ENCODE assay signal across 16 cellular contexts in genomic region chr14:49677643-49678042, GRCh38. TPM values are rescaled to one million over a fixed set of nuclear protein-coding genes. Genes with fewer than 3 reads are reported as not detected.
A peak's percentile ranks its signal among the peaks of the same experiment; 100 is the strongest.
DNase-seq lines count a peak whose midpoint lies in the region; ATAC-seq and TF ChIP-seq lines count a peak whose summit lies in the region.
"Had no signal": no experiment of that assay in that cellular context is flagged by ENCODE, and none has a peak within 500 bp of the region (broad histone marks: within the 10 kb centered on the region; RNA-seq: fewer than 3 reads in every experiment).

No MANE protein-coding gene starts in this region.

- no peak overlapping the region for H3K9ac ChIP-seq in SK-N-SH

- no peak overlapping the region for H3K4me3 Mint-ChIP-seq in activated CD4-positive, alpha-beta T cell treated with anti-CD3 and anti-CD28 coated beads for 36 hours
- no peak overlapping the region for H3K4me3 Mint-ChIP-seq in stimulated activated naive CD8-positive, alpha-beta T cell treated with anti-CD3 and anti-CD28 coated beads, Interleukin-15, amount 100 ng/mL, for 72 hours
- H3K4me3 Mint-ChIP-seq: activated CD8-positive, alpha-beta T cell treated with anti-CD3 and anti-CD28 coated beads, Interleukin-2, amount 10 ng/mL, durations not matched to agents 7 days and 5 days; central memory CD8-positive, alpha-beta T cell; nephron progenitor cell had no signal

- peaks cover 72% of the 10 kb centered on the region for H3K36me3 Mint-ChIP-seq in activated CD4-positive, alpha-beta T cell treated with anti-CD3 and anti-CD28 coated beads for 36 hours (ENCODE audit: low read depth)

- intact Hi-C loops in activated CD4-positive, alpha-beta T cell treated with anti-CD3 and anti-CD28 coated beads for 36 hours (cut with DNase I, micrococcal nuclease): no loop called here
- intact Hi-C loops in vagina (cut with DNase I): no loop called here

- H2AFZ ChIP-seq in SK-N-SH (ENCODE audit: low read depth): no peak overlapping the region

- peaks cover 3% of the 10 kb centered on the region for H3F3A ChIP-seq in SK-N-SH (replicated peaks; ENCODE audit: insufficient read depth)

- no peaks in the 10 kb centered on the region for H4K20me1 ChIP-seq in SK-N-SH (ENCODE audit: insufficient read depth)

- no peak for TF ChIP-seq RAD21 in SK-N-SH (IDR thresholded peaks at IDR 0.05; ENCODE audit: low read length)

- H3K9me3 ChIP-seq in SK-N-SH (no peaks in the 10 kb centered on the region), vagina (no peaks in the 10 kb centered on the region)
- H3K9me3 ChIP-seq: sigmoid colon, tibial artery had no signal

- TF ChIP-seq EP300 in SK-N-SH (IDR thresholded peaks at IDR 0.05; ENCODE audit: borderline replicate concordance in 1 of 2, low read depth in 1 of 2, low read length in 1 of 2): no peak

- CTCF ChIA-PET in activated CD4-positive, alpha-beta T cell treated with anti-CD3 and anti-CD28 coated beads for 36 hours (lab: Charles Lee): interaction anchor here (0.6 to 1.6 kb wide), 2 partner anchors 11 to 15 kb away, joined by 3 read pairs; partner anchors contain the start of gene KLHDC1
- CTCF ChIA-PET in SK-N-SH (lab: Yijun Ruan, JAX): interaction anchor here (0.7 to 1.3 kb wide), 5 partner anchors 9 to 90 kb away, joined by 3 to 4 read pairs (median 3); partner anchors contain the start of genes KLHDC1 and KLHDC2

- peaks cover 7% of the 10 kb centered on the region for H3K4me1 Mint-ChIP-seq in activated CD4-positive, alpha-beta T cell treated with anti-CD3 and anti-CD28 coated beads for 36 hours
- no peaks in the 10 kb centered on the region for H3K4me1 Mint-ChIP-seq in stimulated activated naive CD8-positive, alpha-beta T cell treated with anti-CD3 and anti-CD28 coated beads, Interleukin-15, amount 100 ng/mL, for 72 hours
- H3K4me1 Mint-ChIP-seq: central memory CD8-positive, alpha-beta T cell; nephron progenitor cell had no signal

- no peak overlapping the region for H3K27ac Mint-ChIP-seq in activated CD4-positive, alpha-beta T cell treated with anti-CD3 and anti-CD28 coated beads for 36 hours
- H3K27ac Mint-ChIP-seq in stimulated activated naive CD8-positive, alpha-beta T cell treated with anti-CD3 and anti-CD28 coated beads, Interleukin-15, amount 100 ng/mL, for 72 hours: no peak overlapping the region
- H3K27ac Mint-ChIP-seq: activated CD8-positive, alpha-beta T cell treated with anti-CD3 and anti-CD28 coated beads, Interleukin-2, amount 10 ng/mL, durations not matched to agents 7 days and 5 days; nephron progenitor cell had no signal

- WGBS in SK-N-SH (ENCODE audit: low lambda C conversion rate): 100% methylated on average over 4 of the region's 4 CpGs

- H3K4me3 ChIP-seq in SK-N-SH (ENCODE audit: low read depth in 2 of 2, low read length in 1 of 2) (no peak overlapping the region), fibroblast of the aortic adventitia (ENCODE audit: low read depth, low read length) (no peak overlapping the region), vagina (no peak overlapping the region)
- H3K4me3 ChIP-seq: sigmoid colon, SK-N-MC, tibial artery had no signal

- H3K27me3 ChIP-seq in SK-N-SH (ENCODE audit: insufficient read depth) (no peaks in the 10 kb centered on the region), vagina (no peaks in the 10 kb centered on the region)
- H3K27me3 ChIP-seq: sigmoid colon, tibial artery had no signal

- no peaks in the 10 kb centered on the region for H3K9me3 Mint-ChIP-seq in activated CD4-positive, alpha-beta T cell treated with anti-CD3 and anti-CD28 coated beads for 36 hours (ENCODE audit: low read depth)
- H3K9me3 Mint-ChIP-seq in stimulated activated naive CD8-positive, alpha-beta T cell treated with anti-CD3 and anti-CD28 coated beads, Interleukin-15, amount 100 ng/mL, for 72 hours: no peaks in the 10 kb centered on the region
- H3K9me3 Mint-ChIP-seq: central memory CD8-positive, alpha-beta T cell; nephron progenitor cell had no signal

- no peak overlapping the region for H3K27ac ChIP-seq in SK-N-SH (ENCODE audit: low read depth in 2 of 2, low read length in 1 of 2)
- H3K27ac ChIP-seq in vagina: no peak overlapping the region
- H3K27ac ChIP-seq: sigmoid colon, SK-N-MC, tibial artery had no signal

- POLR2A ChIA-PET in activated CD4-positive, alpha-beta T cell treated with anti-CD3 and anti-CD28 coated beads for 36 hours (lab: Charles Lee): no interaction called here
- POLR2A ChIA-PET in SK-N-SH (lab: Yijun Ruan, JAX): interaction anchor here (0.9 kb wide), 1 partner anchor 10 kb away, joined by 3 read pairs; the partner anchor contains the start of gene POLE2

- no peak overlapping the region for H3K4me2 ChIP-seq in SK-N-SH

- no peak for TF ChIP-seq POLR2A in vagina (IDR thresholded peaks at IDR 0.05)

- H3K36me3 ChIP-seq in SK-N-SH (replicated peaks in 1 of 2; ENCODE audit: control insufficient read depth in 1 of 2, insufficient read depth in 2 of 2, low read length in 1 of 2): peaks cover 0 to 6% of the 10 kb centered on the region in 2 experiments
- H3K36me3 ChIP-seq in vagina: no peaks in the 10 kb centered on the region
- H3K36me3 ChIP-seq: sigmoid colon, tibial artery had no signal

- H3K79me2 ChIP-seq in SK-N-SH (ENCODE audit: insufficient read depth): no peaks in the 10 kb centered on the region

- H3K9me2 ChIP-seq in SK-N-SH: no peaks in the 10 kb centered on the region

- TF ChIP-seq CTCF in SK-N-SH (IDR thresholded peaks at IDR 0.05) (no peak), fibroblast of the aortic adventitia (IDR thresholded peaks at IDR 0.05; ENCODE audit: insufficient read depth, low read length) (peak; percentile 26), vagina (IDR thresholded peaks at IDR 0.05) (no peak)

- no peaks in the 10 kb centered on the region for H3K27me3 Mint-ChIP-seq in activated CD4-positive, alpha-beta T cell treated with anti-CD3 and anti-CD28 coated beads for 36 hours
- no peaks in the 10 kb centered on the region for H3K27me3 Mint-ChIP-seq in stimulated activated naive CD8-positive, alpha-beta T cell treated with anti-CD3 and anti-CD28 coated beads, Interleukin-15, amount 100 ng/mL, for 72 hours
- H3K27me3 Mint-ChIP-seq: central memory CD8-positive, alpha-beta T cell had no signal

- peak; percentile 33 for ATAC-seq in activated CD4-positive, alpha-beta T cell treated with anti-CD3 and anti-CD28 coated beads for 36 hours
- ATAC-seq in stimulated activated naive CD8-positive, alpha-beta T cell treated with anti-CD3 and anti-CD28 coated beads, Interleukin-15, amount 100 ng/mL, for 72 hours: peak; percentile 52
- ATAC-seq in GM19467 (IDR thresholded peaks at IDR 0.05; ENCODE audit: unreplicated experiment): no peak
- ATAC-seq: activated CD8-positive, alpha-beta T cell treated with anti-CD3 and anti-CD28 coated beads, Interleukin-2, amount 10 ng/mL, durations not matched to agents 7 days and 5 days had no signal

- H3K4me1 ChIP-seq in SK-N-SH (ENCODE audit: control insufficient read depth in 1 of 2, insufficient read depth in 2 of 2, low read depth in 1 of 2, low read length in 1 of 2) (no peaks in the 10 kb centered on the region), vagina (no peaks in the 10 kb centered on the region)
- H3K4me1 ChIP-seq: sigmoid colon, tibial artery had no signal

- no peak for DNase-seq in activated CD4-positive, alpha-beta T cell treated with anti-CD3 and anti-CD28 coated beads for 36 hours
- no peak for DNase-seq in activated CD4-positive, alpha-beta T cell treated with anti-CD3 and anti-CD28 coated beads, Interleukin-2, amount 50 U/mL, for 48 hours
- DNase-seq in SK-N-SH (peak; percentile 32), fibroblast of the aortic adventitia (ENCODE audit: low read depth) (no peak), NCI-H446 (lab: John Stamatoyannopoulos, UW) (no peak), vagina (ENCODE audit: extremely low spot score in 2 of 2) (no peak)
- DNase-seq in stimulated activated naive CD8-positive, alpha-beta T cell treated with anti-CD3 and anti-CD28 coated beads, Interleukin-15, amount 100 ng/mL, for 72 hours: no peak
- DNase-seq: activated CD8-positive, alpha-beta T cell treated with anti-CD3 and anti-CD28 coated beads, Interleukin-2, amount 10 ng/mL, durations not matched to agents 7 days and 5 days; NCI-H1694; NCI-H446 treated with DMSO at 0.1 percent for 48 hours; nephron progenitor cell; sigmoid colon; tibial artery had no signal

TF ChIP-seq in SK-N-SH, 30 proteins besides CTCF, POLR2A, EP300 and RAD21 (continues in another document):
- no peak for TF ChIP-seq FOXJ3 (CRISPR knock-in tag; IDR thresholded peaks at IDR 0.05)

RNA-seq across cellular contexts. Expression of gene POLE2, which starts 10.4 kb away (rescaled TPM):
- 10 to 100 TPM; 43.0 to 46.5 TPM for total RNA-seq in activated CD4-positive, alpha-beta T cell treated with anti-CD3 and anti-CD28 coated beads for 36 hours
- polyA plus RNA-seq in SK-N-SH (2012; rRNA removed): 8.1 and 8.5 TPM in 2 replicates
- 10.1 and 10.6 TPM in 2 replicates for polyA plus RNA-seq in SK-N-SH (2012; cell fraction: cytosol; rRNA removed)
- polyA plus RNA-seq in SK-N-SH (2012; cell fraction: nucleus; rRNA removed): 9.5 and 10.0 TPM in 2 replicates
- total RNA-seq in fibroblast of the aortic adventitia (ENCODE audit: low replicate concordance): 1.1 and 36.2 TPM in 2 replicates
- 4.9 TPM for total RNA-seq in vagina

RNA-seq across cellular contexts. Expression of gene KLHDC1, which starts 15.3 kb away (rescaled TPM):
- 1 to 10 TPM in 1 of 2 experiments, under 1 TPM in 1; 0.81 to 1.3 TPM for total RNA-seq in activated CD4-positive, alpha-beta T cell treated with anti-CD3 and anti-CD28 coated beads for 36 hours
- polyA plus RNA-seq in SK-N-SH (2012; rRNA removed): 0.31 and 0.60 TPM in 2 replicates
- polyA plus RNA-seq in SK-N-SH (2012; cell fraction: cytosol; rRNA removed): 0.50 and 0.76 TPM in 2 replicates
- 0.82 and 1.6 TPM in 2 replicates for polyA plus RNA-seq in SK-N-SH (2012; cell fraction: nucleus; rRNA removed)
- 4.9 and 12.8 TPM in 2 replicates for total RNA-seq in fibroblast of the aortic adventitia (ENCODE audit: low replicate concordance)
- 4.7 TPM for total RNA-seq in vagina

RNA-seq across cellular contexts. Expression of gene DNAAF2, which starts 42.6 kb away (rescaled TPM):
- 1 to 10 TPM; 7.8 to 9.2 TPM for total RNA-seq in activated CD4-positive, alpha-beta T cell treated with anti-CD3 and anti-CD28 coated beads for 36 hours
- polyA plus RNA-seq in SK-N-SH (2012; rRNA removed): 8.9 and 9.9 TPM in 2 replicates
- polyA plus RNA-seq in SK-N-SH (2012; cell fraction: cytosol; rRNA removed): 10.8 and 11.4 TPM in 2 replicates
- 5.8 and 9.6 TPM in 2 replicates for polyA plus RNA-seq in SK-N-SH (2012; cell fraction: nucleus; rRNA removed)
- total RNA-seq in fibroblast of the aortic adventitia (ENCODE audit: low replicate concordance) (10.5 and 24.9 TPM in 2 replicates), vagina (7.9 TPM)

RNA-seq across cellular contexts. Expression of gene MGAT2, which starts 57.0 kb away (rescaled TPM):
- 10 to 100 TPM; 23.8 to 32.2 TPM for total RNA-seq in activated CD4-positive, alpha-beta T cell treated with anti-CD3 and anti-CD28 coated beads for 36 hours
- polyA plus RNA-seq in SK-N-SH (2012; rRNA removed): 20.6 and 22.0 TPM in 2 replicates
- polyA plus RNA-seq in SK-N-SH (2012; cell fraction: cytosol; rRNA removed): 24.4 and 24.8 TPM in 2 replicates
- 9.3 and 9.7 TPM in 2 replicates for polyA plus RNA-seq in SK-N-SH (2012; cell fraction: nucleus; rRNA removed)
- total RNA-seq in fibroblast of the aortic adventitia (ENCODE audit: low replicate concordance) (76.9 and 103 TPM in 2 replicates), vagina (11.3 TPM)

RNA-seq across cellular contexts. Expression of gene RPL36AL, which starts 57.2 kb away (rescaled TPM):
- total RNA-seq in activated CD4-positive, alpha-beta T cell treated with anti-CD3 and anti-CD28 coated beads for 36 hours: 100 to 1,000 TPM; 272 to 309 TPM
- 260 and 337 TPM in 2 replicates for polyA plus RNA-seq in SK-N-SH (2012; rRNA removed)
- polyA plus RNA-seq in SK-N-SH (2012; cell fraction: cytosol; rRNA removed): 446 and 755 TPM in 2 replicates
- 59.1 and 73.7 TPM in 2 replicates for polyA plus RNA-seq in SK-N-SH (2012; cell fraction: nucleus; rRNA removed)
- total RNA-seq in fibroblast of the aortic adventitia (ENCODE audit: low replicate concordance): 180 and 525 TPM in 2 replicates
- total RNA-seq in vagina: 208 TPM
